Comparison of ENCODE assay signal across 1 cellular context in the genomic region with DNA sequence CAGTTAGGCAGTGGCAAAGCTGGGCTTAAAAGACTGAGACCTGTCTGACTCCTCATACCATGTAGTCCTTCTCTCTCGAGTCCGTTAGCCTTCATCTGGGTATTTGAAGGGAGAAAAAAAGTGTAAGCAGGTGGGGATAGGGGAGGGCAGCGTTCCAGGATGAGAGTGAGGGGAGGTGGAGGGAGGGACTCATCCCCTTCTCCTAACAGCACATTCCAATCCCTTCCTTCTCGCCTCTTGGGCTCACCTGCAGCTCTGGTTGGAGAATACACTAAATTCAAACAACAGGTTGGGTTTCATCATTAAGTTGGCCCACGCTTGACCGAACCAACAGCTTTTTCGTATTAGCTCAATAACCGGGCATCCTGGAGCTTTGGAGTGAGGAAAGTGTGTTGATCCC.
TF ChIP-seq lines count a peak whose summit lies in the region.

No MANE protein-coding gene starts in this region.

TF ChIP-seq in H1, 55 proteins besides CTCF, POLR2A, EP300 and RAD21:
- TF ChIP-seq CEBPB (IDR thresholded peaks at IDR 0.05; ENCODE audit: low read depth, low read length) (no peak), POLR2AphosphoS5 (IDR thresholded peaks at IDR 0.05; ENCODE audit: low read depth, low read length) (no peak), RFX5 (IDR thresholded peaks at IDR 0.05; ENCODE audit: borderline replicate concordance, low read depth, low read length) (no peak), CHD2 (IDR thresholded peaks at IDR 0.05; ENCODE audit: low read length) (no peak), GTF2F1 (IDR thresholded peaks at IDR 0.05; ENCODE audit: borderline replicate concordance, low read depth, low read length) (no peak)
